Comparison of ENCODE assay signal across 8 cellular contexts in the genomic region with DNA sequence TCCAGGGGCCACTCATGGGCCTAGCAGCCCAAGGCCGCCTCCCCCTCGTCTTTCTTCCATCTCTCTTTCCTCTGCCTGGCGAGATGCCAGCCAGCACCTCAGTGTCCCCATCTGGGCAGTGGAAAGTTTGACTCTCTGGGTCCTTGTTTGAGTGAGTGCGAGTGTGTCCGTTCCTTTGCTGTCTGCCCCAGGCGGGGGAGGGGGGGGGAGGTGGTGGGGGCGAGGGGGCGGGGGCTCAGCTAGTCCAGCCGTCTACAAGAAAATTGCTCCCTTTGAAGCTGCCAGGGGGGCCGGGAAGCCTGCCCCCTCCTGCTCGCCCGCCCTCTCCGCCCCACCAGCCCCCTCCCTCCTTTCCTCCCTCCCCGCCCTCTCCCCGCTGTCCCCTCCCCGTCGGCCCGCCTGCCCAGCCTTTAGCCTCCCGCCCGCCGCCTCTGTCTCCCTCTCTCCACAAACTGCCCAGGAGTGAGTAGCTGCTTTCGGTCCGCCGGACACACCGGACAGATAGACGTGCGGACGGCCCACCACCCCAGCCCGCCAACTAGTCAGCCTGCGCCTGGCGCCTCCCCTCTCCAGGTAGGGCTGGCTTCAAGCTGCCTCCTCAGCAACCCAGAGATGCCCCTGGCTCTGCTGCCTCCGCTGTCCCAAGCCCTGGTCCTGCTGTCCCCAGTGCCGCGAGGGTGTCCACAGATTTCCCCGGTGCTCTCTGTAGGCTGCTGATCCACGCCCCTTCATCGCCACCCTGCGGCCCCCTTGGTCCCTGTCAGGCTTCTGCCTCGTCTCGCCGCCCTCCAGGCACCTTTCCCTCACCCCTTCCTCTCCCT. TPM values are rescaled to one million over a fixed set of nuclear protein-coding genes. Genes with fewer than 3 reads are reported as not detected.
DNase-seq lines count a peak whose midpoint lies in the region; ATAC-seq, FAIRE-seq and TF ChIP-seq lines count a peak whose summit lies in the region.

Gene BGN, plus strand, starts transcription at position 440 of the 821 bp plus-strand sequence. CDS start 9,652 bp downstream, outside the sequence.

- no peaks in the 10 kb centered on the region for H3K36me3 ChIP-seq in GM12878 (ENCODE audit: control insufficient read depth in 2 of 2, insufficient read depth in 2 of 2, low read length in 1 of 2)

- DNase-seq in activated CD4-positive, alpha-beta T cell treated with anti-CD3 and anti-CD28 coated beads for 36 hours = peak; percentile 29
- DNase-seq in activated CD4-positive, alpha-beta T cell treated with anti-CD3 and anti-CD28 coated beads, Interleukin-2, amount 50 U/mL, for 48 hours = no peak
- no peak for DNase-seq in GM12878 (ENCODE audit: low read depth, low spot score)
- DNase-seq in stimulated activated CD8-positive, alpha-beta memory T cell treated with anti-CD3 and anti-CD28 coated beads, Interleukin-4, amount 100 ng/mL, for 48 hours = peak; percentile 24
- DNase-seq in activated CD8-positive, alpha-beta memory T cell treated with anti-CD3 and anti-CD28 coated beads, Interleukin-2, amount 10 ng/mL, durations not matched to agents 7 days and 5 days = no peak

- no peaks in the 10 kb centered on the region for H3K4me1 ChIP-seq in GM12878 (ENCODE audit: control insufficient read depth, insufficient read depth, low read length)

- no peak for FAIRE-seq in GM12878 (lab: Jason Lieb, UNC)

- no peak for TF ChIP-seq RAD21 in GM12878 (IDR thresholded peaks at IDR 0.05; ENCODE audit: insufficient read depth, low read depth, low read length)

- in situ Hi-C loops in GM12878 (cut with MboI) = no loop called here

- no peak for TF ChIP-seq POLR2A in GM12878 (IDR thresholded peaks at IDR 0.05; ENCODE audit: low read depth, low read length)

- ATAC-seq in activated CD4-positive, alpha-beta T cell treated with anti-CD3 and anti-CD28 coated beads for 36 hours = no peak
- ATAC-seq in GM12878 (peak; percentile 33; the same call in 2 of the 3 replicates), HG02885 (IDR thresholded peaks at IDR 0.05; ENCODE audit: poor library complexity, unreplicated experiment) (no peak), HG03439 (IDR thresholded peaks at IDR 0.05; ENCODE audit: unreplicated experiment) (no peak)
- no peak for ATAC-seq in activated CD8-positive, alpha-beta memory T cell treated with anti-CD3 and anti-CD28 coated beads, Interleukin-2, amount 10 ng/mL, durations not matched to agents 7 days and 5 days

- H3K4me3 Mint-ChIP-seq in activated CD4-positive, alpha-beta T cell treated with anti-CD3 and anti-CD28 coated beads for 36 hours = no peak within 1 kb of the TSS
- no peak within 1 kb of the TSS for H3K4me3 Mint-ChIP-seq in activated CD8-positive, alpha-beta memory T cell treated with anti-CD3 and anti-CD28 coated beads, Interleukin-2, amount 10 ng/mL, durations not matched to agents 7 days and 5 days

- H4K20me1 ChIP-seq in GM12878 (ENCODE audit: control insufficient read depth, insufficient read depth) = no peaks in the 10 kb centered on the region

- H3K4me3 ChIP-seq in GM12878 = no peak within 1 kb of the TSS
- peak within 1 kb of the TSS; percentile 28; the same call in 1 of the 2 replicates for H3K4me3 ChIP-seq in iPS-18c (ENCODE audit: insufficient read depth, low read depth, low read length)

- H3K4me1 Mint-ChIP-seq in activated CD4-positive, alpha-beta T cell treated with anti-CD3 and anti-CD28 coated beads for 36 hours = no peaks in the 10 kb centered on the region
- no peaks in the 10 kb centered on the region for H3K4me1 Mint-ChIP-seq in activated CD8-positive, alpha-beta memory T cell treated with anti-CD3 and anti-CD28 coated beads, Interleukin-2, amount 10 ng/mL, durations not matched to agents 7 days and 5 days

- H3K4me2 ChIP-seq in GM12878 (ENCODE audit: control insufficient read depth, insufficient read depth) = no peak within 1 kb of the TSS

- no peaks in the 10 kb centered on the region; the same call in 2 of the 3 replicates for H3K9me3 ChIP-seq in GM12878 (replicated peaks; ENCODE audit: control insufficient read depth, insufficient read depth, low read length)
- H3K9me3 ChIP-seq in iPS-18c (ENCODE audit: control insufficient read depth, insufficient read depth, low read length) = peaks cover 20% of the 10 kb centered on the region

- H3K9ac ChIP-seq in GM12878 (ENCODE audit: control insufficient read depth, insufficient read depth, low read length) = no peak within 1 kb of the TSS

- SMC1A ChIA-PET in GM12878 (lab: Charles Lee; ENCODE audit: uncharacterized antibody, unreplicated experiment) = no interaction called here

- WGBS in GM12878 (ENCODE audit: insufficient coverage, insufficient replicate concordance, low lambda C conversion rate, missing lambda C conversion rate) = 40% methylated on average over 22 of the region's 41 CpGs

- no peak within 1 kb of the TSS for H3K27ac Mint-ChIP-seq in activated CD4-positive, alpha-beta T cell treated with anti-CD3 and anti-CD28 coated beads for 36 hours
- no peak within 1 kb of the TSS for H3K27ac Mint-ChIP-seq in activated CD8-positive, alpha-beta memory T cell treated with anti-CD3 and anti-CD28 coated beads, Interleukin-2, amount 10 ng/mL, durations not matched to agents 7 days and 5 days

- no peaks in the 10 kb centered on the region for H3K36me3 Mint-ChIP-seq in activated CD4-positive, alpha-beta T cell treated with anti-CD3 and anti-CD28 coated beads for 36 hours (ENCODE audit: low read depth)
- no peaks in the 10 kb centered on the region for H3K36me3 Mint-ChIP-seq in activated CD8-positive, alpha-beta memory T cell treated with anti-CD3 and anti-CD28 coated beads, Interleukin-2, amount 10 ng/mL, durations not matched to agents 7 days and 5 days

- RAD21 ChIA-PET in GM12878 (lab: Charles Lee; ENCODE audit: unreplicated experiment) = no interaction called here

- 0 out of 6 replicates have a peak, but pooled peaks of 1 of the 3 experiments have one; percentile 7 for TF ChIP-seq CTCF in GM12878 (IDR thresholded peaks at IDR 0.05 in 2 of 3, conservative IDR thresholded peaks at IDR 0.05 in 1 of 3; ENCODE audit: control insufficient read depth in 2 of 3, extremely low read depth in 1 of 3, insufficient read depth in 1 of 3, low read depth in 3 of 3, low read length in 3 of 3)

- no peaks in the 10 kb centered on the region for H3K79me2 ChIP-seq in GM12878 (ENCODE audit: control insufficient read depth, insufficient read depth, low read length)

- H3K27ac ChIP-seq in GM12878 (ENCODE audit: control insufficient read depth, insufficient read depth) = no peak within 1 kb of the TSS

- no peak within 1 kb of the TSS for H2AFZ ChIP-seq in GM12878 (ENCODE audit: control insufficient read depth, low read depth, low read length)

- H3K27me3 Mint-ChIP-seq in activated CD4-positive, alpha-beta T cell treated with anti-CD3 and anti-CD28 coated beads for 36 hours = no peaks in the 10 kb centered on the region
- H3K27me3 Mint-ChIP-seq in activated CD8-positive, alpha-beta memory T cell treated with anti-CD3 and anti-CD28 coated beads, Interleukin-2, amount 10 ng/mL, durations not matched to agents 7 days and 5 days = no peaks in the 10 kb centered on the region

- H3K9me3 Mint-ChIP-seq in activated CD4-positive, alpha-beta T cell treated with anti-CD3 and anti-CD28 coated beads for 36 hours (ENCODE audit: low read depth) = no peaks in the 10 kb centered on the region
- no peaks in the 10 kb centered on the region for H3K9me3 Mint-ChIP-seq in activated CD8-positive, alpha-beta memory T cell treated with anti-CD3 and anti-CD28 coated beads, Interleukin-2, amount 10 ng/mL, durations not matched to agents 7 days and 5 days (ENCODE audit: low read depth)

- CTCF ChIA-PET in activated CD4-positive, alpha-beta T cell treated with anti-CD3 and anti-CD28 coated beads for 36 hours (lab: Charles Lee) = no interaction called here
- CTCF ChIA-PET in GM12878 (lab: Yijun Ruan, JAX) = no interaction called here
- CTCF ChIA-PET in activated CD8-positive, alpha-beta memory T cell treated with anti-CD3 and anti-CD28 coated beads, Interleukin-2, amount 10 ng/mL, durations not matched to agents 7 days and 5 days (lab: Charles Lee) = no interaction called here

- no peaks in the 10 kb centered on the region for H3K27me3 ChIP-seq in GM12878 (replicated peaks in 1 of 2; ENCODE audit: control insufficient read depth in 2 of 2, insufficient read depth in 2 of 2, low read length in 1 of 2)

- intact Hi-C loops in activated CD4-positive, alpha-beta T cell treated with anti-CD3 and anti-CD28 coated beads for 36 hours (cut with DNase I, micrococcal nuclease) = no loop called here
- intact Hi-C loops in GM12878 (cut with micrococcal nuclease; ENCODE audit: unreplicated experiment) = no loop called here

- POLR2A ChIA-PET in activated CD4-positive, alpha-beta T cell treated with anti-CD3 and anti-CD28 coated beads for 36 hours (lab: Charles Lee) = no interaction called here
- POLR2A ChIA-PET in GM12878 (lab: Charles Lee) = no interaction called here

- no peak for TF ChIP-seq EP300 in GM12878 (IDR thresholded peaks at IDR 0.05; ENCODE audit: borderline replicate concordance in 1 of 2, control insufficient read depth in 1 of 2, low read depth in 2 of 2, low read length in 2 of 2)

- no TSS peak for BruUV-seq in GM12878 (replicated peaks; lab: Mats Ljungman, UMichigan)

TF ChIP-seq in GM12878, 131 proteins besides CTCF, POLR2A, EP300 and RAD21 (continues in another document):
- no peak for TF ChIP-seq RB1 (IDR thresholded peaks at IDR 0.05; ENCODE audit: borderline replicate concordance)

RNA-seq across cellular contexts. Expression of gene BGN, which starts in this region (rescaled TPM):
- not detected for total RNA-seq in activated CD4-positive, alpha-beta T cell treated with anti-CD3 and anti-CD28 coated beads for 36 hours
- not detected in 2 replicates for total RNA-seq in GM12878 (2013; cell fraction: nucleolus; rRNA removed)
- total RNA-seq in GM12878 (2014; rRNA removed) = not detected in 2 replicates
- total RNA-seq in GM12878 (2014; rRNA removed; fragmentation: Illumina TruSeq; extraction: Trizol) = not detected in 2 replicates
- total RNA-seq in GM12878 (2021) = 0.18 and 0.27 TPM in 2 replicates
- not detected for polyA plus RNA-seq in GM12878 (2011; ENCODE audit: low read depth)
- not detected in 2 replicates for polyA plus RNA-seq in GM12878 (2011; rRNA removed)
- not detected in 2 replicates for polyA plus RNA-seq in GM12878 (2011; cell fraction: cytosol; rRNA removed)
- polyA plus RNA-seq in GM12878 (2011; cell fraction: nucleus; rRNA removed) = not detected in 2 replicates
- not detected in 2 replicates for polyA plus RNA-seq in GM12878 (2012)
- polyA plus RNA-seq in GM12878 (2014; fragmentation: Illumina TruSeq; extraction: Trizol) = not detected in 2 replicates
- not detected for polyA plus RNA-seq in GM12878 (2014; fragmentation: Nextera tagmentation; extraction: Ambion mirVana)
- polyA plus RNA-seq in GM12878 (2014; rRNA removed) = not detected in 2 replicates
- under 1 TPM; 0.06 to 0.12 TPM for polyA plus RNA-seq in GM12878 (2016; fragmentation: Nextera tagmentation; extraction: Ambion mirVana)
- polyA minus RNA-seq in GM12878 (2011; rRNA and poly(A)+ RNA removed) = not detected in 2 replicates
- not detected in 2 replicates for polyA minus RNA-seq in GM12878 (2011; cell fraction: cytosol; rRNA and poly(A)+ RNA removed)
- not detected in 2 replicates for polyA minus RNA-seq in GM12878 (2011; cell fraction: nucleus; rRNA and poly(A)+ RNA removed)
- total RNA-seq in activated CD8-positive, alpha-beta memory T cell treated with anti-CD3 and anti-CD28 coated beads, Interleukin-2, amount 10 ng/mL, durations not matched to agents 7 days and 5 days = not detected

Comparison
In these comparisons a context has a peak if more than half of its experiments do, and no peak if none do; other contexts are left out.
1. Peak in DNase-seq in activated CD4-positive, alpha-beta T cell treated with anti-CD3 and anti-CD28 coated beads for 36 hours; RNA of the gene not detected or under 1 TPM.
2. Peak in ATAC-seq in GM12878; RNA of the gene not detected or under 1 TPM.